ENCODE assay signal across 26 cellular contexts in genomic region chrX:42242044-42242443, GRCh38.
"Had no signal": no experiment of that assay in that cellular context is flagged by ENCODE, and none has a peak within 500 bp of the region (broad histone marks: within the 10 kb centered on the region; RNA-seq: fewer than 3 reads in every experiment).

No MANE protein-coding gene starts in this region.

- ATAC-seq: gastrocnemius medialis; heart left ventricle; left lobe of liver; mucosa of descending colon; natural killer cell treated with Interleukin-12 subunit alpha and Interleukin-12 subunit beta and Interleukin-15 and Interleukin-18, amount 100 ng/mL, for 72 hours; stimulated activated effector memory CD8-positive, alpha-beta T cell treated with anti-CD3 and anti-CD28 coated beads, Interleukin-12 subunit alpha, Interleukin-12 subunit beta, amount 100 ng/mL, for 72 hours had no signal

- H3K4me1 ChIP-seq: gastrocnemius medialis, heart left ventricle, prostate gland, right atrium auricular region, sigmoid colon, stomach, tibial artery, upper lobe of left lung had no signal

- H3K36me3 ChIP-seq: esophagus squamous epithelium, gastrocnemius medialis, heart left ventricle, neural progenitor cell, prostate gland, right atrium auricular region, sigmoid colon, stomach, tibial artery, upper lobe of left lung had no signal

- H2AFZ ChIP-seq: hepatocyte, neural progenitor cell had no signal

- H3K27me3 ChIP-seq: esophagus squamous epithelium, hepatocyte, neural progenitor cell, right atrium auricular region, sigmoid colon, tibial artery, upper lobe of left lung had no signal

- H3K4me3 ChIP-seq: coronary artery, esophagus squamous epithelium, gastrocnemius medialis, heart left ventricle, hepatocyte, mucosa of descending colon, neural progenitor cell, prostate gland, right atrium auricular region, sigmoid colon, stomach, tibial artery, upper lobe of left lung had no signal

- H3K9ac ChIP-seq: neural progenitor cell had no signal

- H3K9me3 ChIP-seq: esophagus squamous epithelium, gastrocnemius medialis, heart left ventricle, mucosa of descending colon, prostate gland, right atrium auricular region, sigmoid colon, stomach, tibial artery, upper lobe of left lung had no signal

- H3K79me2 ChIP-seq: hepatocyte had no signal

- H3K4me2 ChIP-seq: hepatocyte, neural progenitor cell had no signal

- FAIRE-seq: endothelial cell of umbilical vein, kidney, urothelium cell line had no signal

- H3K27ac ChIP-seq: coronary artery, esophagus squamous epithelium, gastrocnemius medialis, heart left ventricle, hepatocyte, neural progenitor cell, prostate gland, right atrium auricular region, sigmoid colon, stomach, tibial artery, upper lobe of left lung had no signal

- DNase-seq: dermis blood vessel endothelial cell; effector memory CD4-positive, alpha-beta T cell; esophagus squamous epithelium; foreskin fibroblast; gastrocnemius medialis; heart left ventricle; kidney; mucosa of descending colon; naive B cell; sigmoid colon; stimulated activated CD4-positive, alpha-beta T cell treated with anti-CD3 and anti-CD28 coated beads, Interleukin-2, amount 100 ng/mL, for 24 hours; stimulated activated CD4-positive, alpha-beta T cell treated with anti-CD3 and anti-CD28 coated beads, Interleukin-4, amount 100 ng/mL, for 24 hours; stimulated activated naive CD4-positive, alpha-beta T cell treated with Interleukin-2 at 50 U/mL for 16 hours; stomach; tibial artery; upper lobe of left lung had no signal
